8 cellular contexts compared by ENCODE assay signal in the genomic region with DNA sequence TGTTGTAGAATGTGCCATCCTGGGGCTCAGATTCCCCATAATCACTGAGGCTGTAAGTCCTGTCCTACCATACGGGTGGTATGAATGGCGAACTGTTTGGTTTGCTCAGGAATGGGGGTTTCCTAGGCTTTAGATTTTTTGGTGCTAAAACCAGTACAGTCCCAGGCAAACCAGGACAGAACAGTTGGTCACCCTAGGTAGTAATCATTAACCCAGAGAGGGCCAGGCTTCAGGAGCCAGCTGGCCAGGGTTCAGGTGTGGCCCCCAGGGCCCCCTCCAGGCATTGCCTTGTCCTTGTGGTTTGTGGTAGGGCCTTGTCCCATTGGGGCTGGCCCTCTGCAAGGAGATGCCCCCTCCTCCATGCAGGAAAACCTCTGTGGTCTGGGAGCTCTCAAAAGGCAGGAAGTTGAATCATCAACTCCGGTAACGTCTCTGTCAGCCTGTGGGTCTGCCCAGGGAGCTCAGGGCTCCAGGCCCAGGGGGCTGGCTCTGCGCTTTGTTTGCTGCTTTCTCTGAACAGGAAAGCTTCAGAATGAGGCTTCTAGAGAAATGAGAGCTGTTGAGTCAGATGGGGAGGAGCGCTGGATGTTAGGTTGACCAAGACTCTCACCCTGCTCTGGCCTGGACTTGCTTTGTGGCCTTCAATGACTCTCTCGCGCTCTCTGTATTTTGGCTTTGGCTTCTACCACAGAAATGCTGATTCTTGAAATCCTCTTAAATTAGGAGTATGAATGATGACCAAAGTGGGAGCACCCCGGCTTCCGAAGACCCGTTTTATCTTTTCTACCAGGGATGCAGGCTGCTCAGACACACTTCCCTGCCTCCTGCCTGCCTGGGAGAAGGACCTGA. TPM values are rescaled to one million over a fixed set of nuclear protein-coding genes. Genes with fewer than 3 reads are reported as not detected.
DNase-seq lines count a peak whose midpoint lies in the region; ATAC-seq and TF ChIP-seq lines count a peak whose summit lies in the region.

No MANE protein-coding gene starts in this region.

- H3K36me3 ChIP-seq in heart right ventricle (no peaks in the 10 kb centered on the region), skeletal muscle tissue (ENCODE audit: control insufficient read depth in 3 of 3, insufficient read depth in 3 of 3, low read length in 3 of 3) (no peaks in the 10 kb centered on the region)

- H3K4me1 ChIP-seq in heart right ventricle (peaks cover 4 to 46% (median 36%) of the 10 kb centered on the region in 9 donors), skeletal muscle tissue (ENCODE audit: control insufficient read depth in 3 of 3, insufficient read depth in 3 of 3, low read length in 3 of 3) (peaks cover 37 to 48% (median 41%) of the 10 kb centered on the region in 3 donors)

- 58 to 68% methylated on average over 11 of the region's 11 CpGs for WGBS in heart right ventricle, 2 donors

- H3K9ac ChIP-seq in skeletal muscle tissue (ENCODE audit: low read depth in 1 of 3, low read length in 3 of 3) = peak overlapping the region; percentile 11 to 57 (median 53)

- H3K27ac ChIP-seq in heart right ventricle (peak overlapping the region; percentile 23 to 86 (median 78)), skeletal muscle tissue (ENCODE audit: low read depth, low read length) (peak overlapping the region; percentile 82)

- ATAC-seq in GM18870 (IDR thresholded peaks at IDR 0.05; ENCODE audit: unreplicated experiment) = peak; percentile 79
- peak; percentile 52 for ATAC-seq in HG03103 (IDR thresholded peaks at IDR 0.05; ENCODE audit: low read depth, unreplicated experiment)
- peak; percentile 56 to 87 (median 66) for ATAC-seq in heart right ventricle

- H3K27me3 ChIP-seq in heart right ventricle (no peaks in the 10 kb centered on the region), skeletal muscle tissue (ENCODE audit: control insufficient read depth in 3 of 3, insufficient read depth in 3 of 3, low read length in 3 of 3) (no peaks in the 10 kb centered on the region)

- intact Hi-C loops in heart right ventricle (cut with DNase I) = loop anchor here in 3 of 10 donors (2.0 to 5.0 kb wide), 3 partner anchors 36 to 81 kb away; no protein-coding TSS in a partner anchor

- H3K4me3 ChIP-seq in heart right ventricle = no peak overlapping the region
- H3K4me3 ChIP-seq in skeletal muscle tissue (ENCODE audit: low read length in 3 of 3) = no peak overlapping the region

- no peaks in the 10 kb centered on the region for H3K9me3 ChIP-seq in heart right ventricle
- no peaks in the 10 kb centered on the region for H3K9me3 ChIP-seq in skeletal muscle tissue (ENCODE audit: control insufficient read depth in 3 of 3, low read length in 3 of 3)

- TF ChIP-seq CTCF in heart right ventricle (IDR thresholded peaks at IDR 0.05) = no peak

- DNase-seq in SIG-M5 (lab: John Stamatoyannopoulos, UW) (peak; percentile 27), heart right ventricle (peak; percentile 64 to 68), DMS 273 treated with DMSO at 0.1 percent for 48 hours (lab: John Stamatoyannopoulos, UW) (no peak), NCI-H1092 (lab: John Stamatoyannopoulos, UW) (no peak)
- DNase-seq in activated naive CD4-positive, alpha-beta T cell treated with Interleukin-2 at 50 U/mL for 16 hours = peak; percentile 65

RNA-seq across cellular contexts. Expression of a gene that starts 22.2 kb away (rescaled TPM):
- total RNA-seq in heart right ventricle = 10 to 100 TPM; 17.9 to 38.5 (median 25.2) TPM
- polyA plus RNA-seq in heart right ventricle = 1 to 10 TPM; 5.4 to 7.9 TPM
- 1.6 TPM for total RNA-seq in skeletal muscle tissue

Comparison
In these comparisons a context has a peak if more than half of its experiments do, and no peak if none do; other contexts are left out.
1. DNase-seq: peak in SIG-M5 (single experiment), activated naive CD4-positive, alpha-beta T cell treated with Interleukin-2 at 50 U/mL for 16 hours (single experiment) and heart right ventricle (2 of 2); none in DMS 273 treated with DMSO at 0.1 percent for 48 hours (single experiment) and NCI-H1092 (single experiment).
2. Peak in every context shown above with its lines, with median percentiles within 50 percentile points of each other: ATAC-seq.